In the genomic region with DNA sequence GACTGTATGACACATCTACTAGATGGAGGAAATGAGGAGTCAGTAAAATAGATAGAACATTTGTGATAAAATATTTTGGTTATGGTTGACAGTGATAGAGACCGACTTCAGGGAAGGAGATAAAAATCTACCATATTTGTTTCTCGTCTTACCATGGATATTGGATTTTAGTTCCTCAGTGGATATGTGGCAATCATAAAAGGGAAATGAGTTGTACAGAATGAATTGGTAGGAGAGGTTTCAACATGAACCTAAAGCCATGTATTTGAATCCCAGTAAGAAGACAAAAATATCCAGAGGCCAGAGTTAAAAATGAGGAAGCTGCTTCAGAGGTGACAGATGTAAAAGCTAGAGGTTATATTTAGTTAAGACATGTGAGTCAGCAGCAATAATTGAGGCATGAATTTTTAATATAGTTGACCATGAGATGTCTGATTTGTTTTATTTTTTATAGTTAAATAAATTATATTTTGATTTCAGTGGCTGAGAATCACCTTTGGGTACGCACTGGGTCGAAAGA, we compare ENCODE assay signal across 17 cellular contexts.
A peak's percentile ranks its signal among the peaks of the same experiment; 100 is the strongest.
DNase-seq lines count a peak whose midpoint lies in the region; FAIRE-seq and TF ChIP-seq lines count a peak whose summit lies in the region.
"Had no signal": no experiment of that assay in that cellular context is flagged by ENCODE, and none has a peak within 500 bp of the region (broad histone marks: within the 10 kb centered on the region; RNA-seq: fewer than 3 reads in every experiment).

No MANE protein-coding gene starts in this region.

- H3K36me3 ChIP-seq in WERI-Rb-1 = no peaks in the 10 kb centered on the region

- DNase-seq in EH (ENCODE audit: low read depth) (peak; percentile 64), Kasumi-1 (lab: John Stamatoyannopoulos, UW) (peak; percentile 68), OCI-M1 (lab: John Stamatoyannopoulos, UW) (peak; percentile 72), WERI-Rb-1 (no peak), activated gamma-delta T cell (lab: John Stamatoyannopoulos, UW) (no peak), iPS-NIHi11 (ENCODE audit: low spot score) (no peak), islet precursor cell (no peak)
- DNase-seq: NCI-H1436 treated with DMSO at 0.1 percent for 48 hours, NCI-H2081, NCI-H510A, NCI-H82, Right ventricle myocardium superior, SW 1271 had no signal

- FAIRE-seq in islet of Langerhans (lab: Jason Lieb, UNC) = peak; percentile 82
- FAIRE-seq: A204.1, HepG2 had no signal

- no peak overlapping the region for H3K4me3 ChIP-seq in WERI-Rb-1 (ENCODE audit: low read depth, low read length)

- peaks cover 24% of the 10 kb centered on the region for H3K27me3 ChIP-seq in WERI-Rb-1 (ENCODE audit: insufficient read depth, low read depth, severe bottlenecking)

- TF ChIP-seq CTCF in WERI-Rb-1 (IDR thresholded peaks at IDR 0.05; ENCODE audit: low read depth, low read length) = no peak

- no peaks in the 10 kb centered on the region for H3K9me3 ChIP-seq in WERI-Rb-1 (ENCODE audit: severe bottlenecking)

- no peak overlapping the region for H3K27ac ChIP-seq in WERI-Rb-1
- H3K27ac ChIP-seq: C4-2B had no signal

Comparison
In these comparisons a context has a peak if more than half of its experiments do, and no peak if none do; other contexts are left out.
1. DNase-seq: peak in EH (single experiment), Kasumi-1 (2 of 2) and OCI-M1 (single experiment); none in WERI-Rb-1 (single experiment), activated gamma-delta T cell (single experiment), iPS-NIHi11 (single experiment) and islet precursor cell (single experiment).